ENCODE assay signal across 30 cellular contexts in the genomic region with DNA sequence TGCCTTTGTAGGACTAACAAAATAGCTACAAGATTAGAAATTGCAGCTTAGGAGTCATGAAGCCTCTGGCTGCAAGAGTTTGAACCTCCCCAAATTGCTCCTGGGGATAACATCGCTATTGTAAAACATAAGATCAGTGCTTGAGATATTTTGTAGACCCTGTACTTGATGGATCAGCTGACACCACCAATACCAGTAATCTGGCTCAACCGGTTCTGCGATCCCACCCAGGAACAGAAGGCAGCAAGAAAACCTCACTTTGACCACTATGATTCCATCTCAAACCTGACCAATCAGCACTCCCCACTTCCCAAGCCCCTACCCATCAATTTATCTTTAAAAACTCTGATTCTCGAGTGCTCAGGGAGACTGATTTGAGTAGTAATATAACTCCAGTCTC.
"Had no signal": no experiment of that assay in that cellular context is flagged by ENCODE, and none has a peak within 500 bp of the region (broad histone marks: within the 10 kb centered on the region; RNA-seq: fewer than 3 reads in every experiment).

No MANE protein-coding gene starts in this region.

- H3K4me1 Mint-ChIP-seq: activated CD4-positive, alpha-beta T cell treated with anti-CD3 and anti-CD28 coated beads, Interleukin-2, amount 10 ng/mL, durations not matched to agents 7 days and 5 days; activated naive CD4-positive, alpha-beta T cell treated with anti-CD3 and anti-CD28 coated beads, Interleukin-2, amount 10 ng/mL, durations not matched to agents 7 days and 5 days; activated naive CD8-positive, alpha-beta T cell treated with anti-CD3 and anti-CD28 coated beads, Interleukin-2, amount 50 U/mL, for 24 hours; brain had no signal

- H3K27ac ChIP-seq: KMS-11, SJCRH30, SK-N-MC, WERI-Rb-1 had no signal

- H3K4me2 ChIP-seq: KMS-11 had no signal

- H3K9me3 Mint-ChIP-seq: activated CD4-positive, alpha-beta T cell treated with anti-CD3 and anti-CD28 coated beads, Interleukin-2, amount 10 ng/mL, durations not matched to agents 7 days and 5 days; activated T-cell treated with anti-CD3 and anti-CD28 coated beads, Interleukin-2, amount 50 U/mL, for 24 hours; activated T-helper 2 cell treated with anti-CD3 and anti-CD28 coated beads, Interferon-gamma antibody, Interleukin-2, Interleukin-4, amounts not matched to agents 10 μg/mL and 5 μg/mL and 100 μg/mL, durations not matched to agents 14 hours and 24 hours and 36 hours had no signal

- H3K4me3 ChIP-seq: SJCRH30, SK-N-MC had no signal

- H3K36me3 Mint-ChIP-seq: activated naive CD4-positive, alpha-beta T cell treated with anti-CD3 and anti-CD28 coated beads, Interleukin-2, amount 10 ng/mL, durations not matched to agents 7 days and 5 days; activated naive CD8-positive, alpha-beta T cell; brain had no signal

- H3K27ac Mint-ChIP-seq: activated CD4-positive, alpha-beta T cell treated with anti-CD3 and anti-CD28 coated beads, Interleukin-2, amount 10 ng/mL, durations not matched to agents 7 days and 5 days; activated CD8-positive, alpha-beta T cell treated with anti-CD3 and anti-CD28 coated beads, Interleukin-2, amount 10 ng/mL, durations not matched to agents 7 days and 5 days; activated naive CD4-positive, alpha-beta T cell treated with anti-CD3 and anti-CD28 coated beads, Interleukin-2, amount 10 ng/mL, durations not matched to agents 7 days and 5 days; activated naive CD8-positive, alpha-beta T cell; activated naive CD8-positive, alpha-beta T cell treated with anti-CD3 and anti-CD28 coated beads, Interleukin-2, amount 50 U/mL, for 24 hours; activated T-cell treated with anti-CD3 and anti-CD28 coated beads, Interleukin-2, amount 50 U/mL, for 24 hours; activated T-helper 2 cell treated with anti-CD3 and anti-CD28 coated beads, Interferon-gamma antibody, Interleukin-2, Interleukin-4, amounts not matched to agents 10 μg/mL and 5 μg/mL and 100 μg/mL, durations not matched to agents 14 hours and 24 hours and 36 hours; brain had no signal

- H3K9me3 ChIP-seq: SJCRH30 had no signal

- H3K36me3 ChIP-seq: SJCRH30, WERI-Rb-1 had no signal

- H3K27me3 Mint-ChIP-seq: activated naive CD8-positive, alpha-beta T cell treated with anti-CD3 and anti-CD28 coated beads, Interleukin-2, amount 50 U/mL, for 24 hours; activated T-cell treated with anti-CD3 and anti-CD28 coated beads, Interleukin-2, amount 50 U/mL, for 24 hours; brain had no signal

- H3K9ac ChIP-seq: KMS-11 had no signal

- ATAC-seq: activated CD8-positive, alpha-beta T cell treated with anti-CD3 and anti-CD28 coated beads, Interleukin-2, amount 10 ng/mL, durations not matched to agents 7 days and 5 days; activated naive CD8-positive, alpha-beta T cell treated with anti-CD3 and anti-CD28 coated beads, Interleukin-2, amount 50 U/mL, for 24 hours had no signal

- H3K4me3 Mint-ChIP-seq: activated CD4-positive, alpha-beta T cell treated with anti-CD3 and anti-CD28 coated beads, Interleukin-2, amount 10 ng/mL, durations not matched to agents 7 days and 5 days; activated CD8-positive, alpha-beta T cell treated with anti-CD3 and anti-CD28 coated beads, Interleukin-2, amount 10 ng/mL, durations not matched to agents 7 days and 5 days; activated naive CD4-positive, alpha-beta T cell treated with anti-CD3 and anti-CD28 coated beads, Interleukin-2, amount 10 ng/mL, durations not matched to agents 7 days and 5 days; activated naive CD8-positive, alpha-beta T cell; activated naive CD8-positive, alpha-beta T cell treated with anti-CD3 and anti-CD28 coated beads, Interleukin-2, amount 50 U/mL, for 24 hours; activated T-cell treated with anti-CD3 and anti-CD28 coated beads, Interleukin-2, amount 50 U/mL, for 24 hours; brain had no signal

- H3K27me3 ChIP-seq: SJCRH30 had no signal

- H3K4me1 ChIP-seq: SJCRH30 had no signal

- DNase-seq: activated CD4-positive, alpha-beta T cell treated with anti-CD3 and anti-CD28 coated beads for 1 hour; activated CD4-positive, alpha-beta T cell treated with anti-CD3 and anti-CD28 coated beads, Interleukin-2, amount 10 ng/mL, durations not matched to agents 7 days and 5 days; activated CD4-positive, alpha-beta T cell treated with anti-CD3 and anti-CD28 coated beads, Interleukin-2, amount 50 U/mL, for 48 hours; activated CD4-positive, CD25-positive, alpha-beta regulatory T cell; activated CD8-positive, alpha-beta T cell treated with anti-CD3 and anti-CD28 coated beads, Interleukin-2, amount 10 ng/mL, durations not matched to agents 7 days and 5 days; activated gamma-delta T cell; activated naive CD4-positive, alpha-beta T cell treated with anti-CD3 and anti-CD28 coated beads, Interleukin-2, amount 10 ng/mL, durations not matched to agents 7 days and 5 days; activated naive CD8-positive, alpha-beta T cell treated with anti-CD3 and anti-CD28 coated beads, Interleukin-2, amount 50 U/mL, for 24 hours; activated T-cell treated with anti-CD3 and anti-CD28 coated beads, Interleukin-2, amount 50 U/mL, for 24 hours; anterior cingulate cortex; caudate nucleus; cerebellar nuclear complex; NCI-H1092 treated with DMSO at 0.1 percent for 48 hours; NCI-H1417; NCI-H1930; NCI-H2081 treated with DMSO at 0.1 percent for 48 hours; NCI-H226; NCI-H446 treated with DMSO at 0.1 percent for 48 hours; NCI-H524; NCI-H69; NK-92 treated with Interleukin-12 subunit alpha and Interleukin-12 subunit beta, amount 100 ng/mL, for 24 hours; SHP77; SJCRH30; T1000; WERI-Rb-1 had no signal
